In the genomic region with DNA sequence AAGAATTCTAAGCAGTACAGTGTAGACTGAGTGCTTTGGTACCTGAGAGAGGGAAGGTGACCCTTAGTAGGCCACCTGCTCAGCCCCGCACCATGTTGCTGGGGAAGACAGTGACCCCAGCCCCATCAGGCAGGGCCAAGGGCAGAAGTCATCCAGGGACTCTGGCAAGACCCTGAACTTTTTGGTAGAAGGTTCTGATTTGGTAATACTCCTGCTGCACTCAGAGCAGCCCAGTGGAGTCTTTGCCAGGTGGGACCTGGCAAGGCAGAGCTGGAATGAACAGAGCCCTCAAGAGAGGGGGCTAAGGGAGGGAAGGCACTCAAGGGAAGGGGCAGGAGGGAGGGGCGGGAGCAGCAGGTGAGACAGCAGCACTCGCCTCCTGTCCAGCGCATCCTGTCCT, we compare ENCODE assay signal across 28 cellular contexts.
"Had no signal": no experiment of that assay in that cellular context is flagged by ENCODE, and none has a peak within 500 bp of the region (broad histone marks: within the 10 kb centered on the region; RNA-seq: fewer than 3 reads in every experiment).

No MANE protein-coding gene starts in this region.

- H3K36me3 Mint-ChIP-seq: natural killer cell had no signal

- H3K27me3 ChIP-seq: neural progenitor cell, ovary, right atrium auricular region, right lobe of liver, testis, thyroid gland, transverse colon, upper lobe of left lung, vagina had no signal

- DNase-seq: hypothalamus; immature natural killer cell; kidney; left colon; left ventricle myocardium inferior; mesendoderm; naive B cell; natural killer cell; nephron progenitor cell; ovary; right lobe of liver; stimulated activated CD4-positive, alpha-beta T cell treated with anti-CD3 and anti-CD28 coated beads, Interleukin-12 subunit alpha, Interleukin-12 subunit beta, amount 100 ng/mL, for 4 hours; stimulated activated CD4-positive, alpha-beta T cell treated with anti-CD3 and anti-CD28 coated beads, Interleukin-15, amount 100 ng/mL, for 24 hours; stimulated activated CD4-positive, alpha-beta T cell treated with anti-CD3 and anti-CD28 coated beads, Interleukin-2, amount 100 ng/mL, for 24 hours; stimulated activated CD4-positive, alpha-beta T cell treated with anti-CD3 and anti-CD28 coated beads, Interleukin-4, amount 100 ng/mL, for 1 hour; stimulated activated naive CD4-positive, alpha-beta T cell treated with Interleukin-2 at 50 U/mL for 16 hours; stimulated activated naive CD8-positive, alpha-beta T cell treated with anti-CD3 and anti-CD28 coated beads, Interleukin-15, amount 100 ng/mL, for 72 hours; testis; thyroid gland; transverse colon; upper lobe of left lung had no signal

- H3K9me3 ChIP-seq: left ventricle myocardium inferior, ovary, right atrium auricular region, right lobe of liver, testis, thyroid gland, transverse colon, upper lobe of left lung, vagina had no signal

- H3K4me1 Mint-ChIP-seq: stimulated activated naive CD8-positive, alpha-beta T cell treated with anti-CD3 and anti-CD28 coated beads, Interleukin-15, amount 100 ng/mL, for 72 hours had no signal

- H3K4me1 ChIP-seq: testis, thyroid gland, transverse colon, upper lobe of left lung had no signal

- H3K4me3 ChIP-seq: left ventricle myocardium inferior, lung, neural progenitor cell, ovary, right atrium auricular region, right lobe of liver, smooth muscle cell, testis, thyroid gland, transverse colon, upper lobe of left lung, vagina had no signal

- H3K27me3 Mint-ChIP-seq: naive B cell; progenitor cell of endocrine pancreas; stimulated activated naive CD8-positive, alpha-beta T cell treated with anti-CD3 and anti-CD28 coated beads, Interleukin-15, amount 100 ng/mL, for 72 hours had no signal

- H3K27ac Mint-ChIP-seq: mesothelial cell of epicardium, natural killer cell, nephron progenitor cell, progenitor cell of endocrine pancreas had no signal

- H3K27ac ChIP-seq: left ventricle myocardium inferior, neural progenitor cell, ovary, right lobe of liver, testis, thyroid gland, transverse colon, upper lobe of left lung, vagina had no signal

- H3K4me3 Mint-ChIP-seq: immature natural killer cell; mesothelial cell of epicardium; natural killer cell; nephron progenitor cell; neural progenitor cell; stimulated activated naive CD8-positive, alpha-beta T cell treated with anti-CD3 and anti-CD28 coated beads, Interleukin-15, amount 100 ng/mL, for 72 hours had no signal

- H3K36me3 ChIP-seq: neural progenitor cell, ovary, right lobe of liver had no signal

- H3K9me3 Mint-ChIP-seq: immature natural killer cell; mesothelial cell of epicardium; natural killer cell; nephron progenitor cell; neural progenitor cell; stimulated activated naive CD8-positive, alpha-beta T cell treated with anti-CD3 and anti-CD28 coated beads, Interleukin-15, amount 100 ng/mL, for 72 hours had no signal

- ATAC-seq: left colon; natural killer cell; stimulated activated naive CD8-positive, alpha-beta T cell treated with anti-CD3 and anti-CD28 coated beads, Interleukin-15, amount 100 ng/mL, for 72 hours had no signal
